Comparison of ENCODE assay signal across 11 cellular contexts in genomic region chr6:27213544-27214125, GRCh38. TPM values are rescaled to one million over a fixed set of nuclear protein-coding genes. Genes with fewer than 3 reads are reported as not detected.
DNase-seq lines count a peak whose midpoint lies in the region; ATAC-seq and TF ChIP-seq lines count a peak whose summit lies in the region.
"Had no signal": no experiment of that assay in that cellular context is flagged by ENCODE, and none has a peak within 500 bp of the region (broad histone marks: within the 10 kb centered on the region; RNA-seq: fewer than 3 reads in every experiment).

No MANE protein-coding gene starts in this region.

- H3K4me1 ChIP-seq in CD8-positive, alpha-beta T cell (ENCODE audit: insufficient read depth, low read length), result no peaks in the 10 kb centered on the region
- no peaks in the 10 kb centered on the region for H3K4me1 ChIP-seq in upper lobe of left lung
- H3K4me1 ChIP-seq: lower lobe of right lung had no signal

- no peak overlapping the region for H3K27ac ChIP-seq in CD8-positive, alpha-beta T cell (ENCODE audit: low read depth, low read length)
- H3K27ac ChIP-seq in upper lobe of left lung, result no peak overlapping the region
- H3K27ac ChIP-seq: lower lobe of right lung had no signal

- WGBS in upper lobe of left lung, 2 donors, result 29 to 48% methylated on average over 29 of the region's 29 CpGs

- no peak for TF ChIP-seq POLR2A in upper lobe of left lung (IDR thresholded peaks at IDR 0.05)

- CTCF ChIA-PET in CD8-positive, alpha-beta T cell (lab: Charles Lee), result interaction anchor here (0.6 kb wide), 1 partner anchor 1236 kb away, joined by 3 read pairs; no protein-coding TSS in a partner anchor

- no peaks in the 10 kb centered on the region for H3K36me3 Mint-ChIP-seq in activated CD4-positive, alpha-beta T cell treated with anti-CD3 and anti-CD28 coated beads, Interleukin-2, amount 10 ng/mL, durations not matched to agents 24 days and 14 days (ENCODE audit: low read depth)
- no peaks in the 10 kb centered on the region for H3K36me3 Mint-ChIP-seq in CD8-positive, alpha-beta T cell

- H3K9me3 ChIP-seq in CD8-positive, alpha-beta T cell (ENCODE audit: low read length), result no peaks in the 10 kb centered on the region
- H3K9me3 ChIP-seq in upper lobe of left lung, result peaks cover 0 to 3% (median 0%) of the 10 kb centered on the region in 4 donors
- H3K9me3 ChIP-seq: lower lobe of right lung had no signal

- H3K4me1 Mint-ChIP-seq in activated CD4-positive, alpha-beta T cell treated with anti-CD3 and anti-CD28 coated beads, Interleukin-2, amount 10 ng/mL, durations not matched to agents 24 days and 14 days, result peaks cover 5% of the 10 kb centered on the region
- no peaks in the 10 kb centered on the region for H3K4me1 Mint-ChIP-seq in CD8-positive, alpha-beta T cell (ENCODE audit: low read depth)

- H3K9me3 Mint-ChIP-seq in activated CD4-positive, alpha-beta T cell treated with anti-CD3 and anti-CD28 coated beads, Interleukin-2, amount 10 ng/mL, durations not matched to agents 24 days and 14 days, result peaks cover 4% of the 10 kb centered on the region
- peaks cover 2% of the 10 kb centered on the region for H3K9me3 Mint-ChIP-seq in CD8-positive, alpha-beta T cell

- intact Hi-C loops in activated CD4-positive, alpha-beta T cell treated with anti-CD3 and anti-CD28 coated beads, Interleukin-2, amount 10 ng/mL, durations not matched to agents 24 days and 14 days (cut with micrococcal nuclease), result no loop called here
- intact Hi-C loops in CD8-positive, alpha-beta T cell (cut with DNase I, micrococcal nuclease), result no loop called here

- peaks cover 16% of the 10 kb centered on the region for H3K27me3 ChIP-seq in CD8-positive, alpha-beta T cell (ENCODE audit: insufficient read depth, low read length)
- peaks cover 0 to 2% (median 0%) of the 10 kb centered on the region in 4 donors for H3K27me3 ChIP-seq in upper lobe of left lung

- peak overlapping the region; percentile 52 for H3K4me3 ChIP-seq in epithelial cell of esophagus (ENCODE audit: low read length)
- H3K4me3 ChIP-seq in retinal pigment epithelial cell (ENCODE audit: low read length), result peak overlapping the region; percentile 56
- no peak overlapping the region for H3K4me3 ChIP-seq in CD8-positive, alpha-beta T cell (ENCODE audit: low read depth, low read length)
- H3K4me3 ChIP-seq in upper lobe of left lung, result no peak overlapping the region
- H3K4me3 ChIP-seq: lower lobe of right lung had no signal

- TF ChIP-seq CTCF in epithelial cell of esophagus (IDR thresholded peaks at IDR 0.05; ENCODE audit: insufficient read depth, low read depth, low read length, missing control alignments) (no peak), retinal pigment epithelial cell (conservative IDR thresholded peaks at IDR 0.05; ENCODE audit: low read depth, low read length) (no peak), upper lobe of left lung (IDR thresholded peaks at IDR 0.05) (no peak)
- TF ChIP-seq CTCF in CD8-positive, alpha-beta T cell (IDR thresholded peaks at IDR 0.05), result no peak

- no peak for DNase-seq in activated CD4-positive, alpha-beta T cell treated with anti-CD3 and anti-CD28 coated beads, Interleukin-2, amount 10 ng/mL, durations not matched to agents 24 days and 14 days
- DNase-seq in activated CD4-positive, alpha-beta T cell treated with anti-CD3 and anti-CD28 coated beads, Interleukin-2, amount 50 U/mL, for 1 hour, result no peak
- DNase-seq in epithelial cell of esophagus (ENCODE audit: low read depth) (peak; percentile 49), retinal pigment epithelial cell (ENCODE audit: low read depth) (no peak), upper lobe of left lung (no peak), dedifferentiated amniotic fluid mesenchymal stem cell (ENCODE audit: extremely low spot score) (no peak)
- DNase-seq in CD8-positive, alpha-beta T cell, result no peak
- DNase-seq: cerebellar nuclear complex, lower lobe of right lung, NCI-H146 had no signal

- ATAC-seq in CD8-positive, alpha-beta T cell, result no peak
- no peak for ATAC-seq in upper lobe of left lung (ENCODE audit: low FRiP score in 2 of 2)
- ATAC-seq: lower lobe of right lung had no signal

- H3K27ac Mint-ChIP-seq in activated CD4-positive, alpha-beta T cell treated with anti-CD3 and anti-CD28 coated beads, Interleukin-2, amount 10 ng/mL, durations not matched to agents 24 days and 14 days, result no peak overlapping the region
- H3K27ac Mint-ChIP-seq in CD8-positive, alpha-beta T cell, result no peak overlapping the region

- H3K4me3 Mint-ChIP-seq in activated CD4-positive, alpha-beta T cell treated with anti-CD3 and anti-CD28 coated beads, Interleukin-2, amount 10 ng/mL, durations not matched to agents 24 days and 14 days, result peak overlapping the region; percentile 33
- no peak overlapping the region for H3K4me3 Mint-ChIP-seq in CD8-positive, alpha-beta T cell

- POLR2A ChIA-PET in CD8-positive, alpha-beta T cell (lab: Charles Lee), result no interaction called here

- no peak for TF ChIP-seq EP300 in upper lobe of left lung (IDR thresholded peaks at IDR 0.05)

- H3K27me3 Mint-ChIP-seq in activated CD4-positive, alpha-beta T cell treated with anti-CD3 and anti-CD28 coated beads, Interleukin-2, amount 10 ng/mL, durations not matched to agents 24 days and 14 days, result peaks cover 12% of the 10 kb centered on the region
- peaks cover 60% of the 10 kb centered on the region for H3K27me3 Mint-ChIP-seq in CD8-positive, alpha-beta T cell (ENCODE audit: low read depth)

- H3K36me3 ChIP-seq in CD8-positive, alpha-beta T cell (ENCODE audit: insufficient read depth, low read length), result no peaks in the 10 kb centered on the region
- no peaks in the 10 kb centered on the region for H3K36me3 ChIP-seq in upper lobe of left lung
- H3K36me3 ChIP-seq: lower lobe of right lung had no signal

TF ChIP-seq in PFSK-1, 5 proteins besides CTCF, POLR2A, EP300 and RAD21:
- TF ChIP-seq TAF1 (IDR thresholded peaks at IDR 0.05; ENCODE audit: borderline replicate concordance, insufficient read depth, low read length), result peak; percentile 21; the same call in 1 of the 2 replicates
- no peak for TF ChIP-seq REST (IDR thresholded peaks at IDR 0.05; ENCODE audit: insufficient read depth in 1 of 2, low read depth in 2 of 2, low read length in 2 of 2)

RNA-seq across cellular contexts. Expression of gene PRSS16, which starts 33.9 kb away (rescaled TPM):
- 0.31 TPM in 1 of 2 replicates, not detected in the other for total RNA-seq in activated CD4-positive, alpha-beta T cell treated with anti-CD3 and anti-CD28 coated beads, Interleukin-2, amount 10 ng/mL, durations not matched to agents 24 days and 14 days
- polyA plus RNA-seq in PFSK-1 (2012; ENCODE audit: insufficient read length, low read depth), result not detected
- under 1 TPM; 0.58 to 0.62 TPM for total RNA-seq in CD8-positive, alpha-beta T cell
- total RNA-seq in upper lobe of left lung, result 10 to 100 TPM; 11.9 to 21.0 (median 14.6) TPM

Comparison
In these comparisons a context has a peak if more than half of its experiments do, and no peak if none do; other contexts are left out.
1. H3K4me3 ChIP-seq: peak in epithelial cell of esophagus (single experiment) and retinal pigment epithelial cell (single experiment); none in CD8-positive, alpha-beta T cell (single experiment) and upper lobe of left lung (0 of 4).